In the genomic region with DNA sequence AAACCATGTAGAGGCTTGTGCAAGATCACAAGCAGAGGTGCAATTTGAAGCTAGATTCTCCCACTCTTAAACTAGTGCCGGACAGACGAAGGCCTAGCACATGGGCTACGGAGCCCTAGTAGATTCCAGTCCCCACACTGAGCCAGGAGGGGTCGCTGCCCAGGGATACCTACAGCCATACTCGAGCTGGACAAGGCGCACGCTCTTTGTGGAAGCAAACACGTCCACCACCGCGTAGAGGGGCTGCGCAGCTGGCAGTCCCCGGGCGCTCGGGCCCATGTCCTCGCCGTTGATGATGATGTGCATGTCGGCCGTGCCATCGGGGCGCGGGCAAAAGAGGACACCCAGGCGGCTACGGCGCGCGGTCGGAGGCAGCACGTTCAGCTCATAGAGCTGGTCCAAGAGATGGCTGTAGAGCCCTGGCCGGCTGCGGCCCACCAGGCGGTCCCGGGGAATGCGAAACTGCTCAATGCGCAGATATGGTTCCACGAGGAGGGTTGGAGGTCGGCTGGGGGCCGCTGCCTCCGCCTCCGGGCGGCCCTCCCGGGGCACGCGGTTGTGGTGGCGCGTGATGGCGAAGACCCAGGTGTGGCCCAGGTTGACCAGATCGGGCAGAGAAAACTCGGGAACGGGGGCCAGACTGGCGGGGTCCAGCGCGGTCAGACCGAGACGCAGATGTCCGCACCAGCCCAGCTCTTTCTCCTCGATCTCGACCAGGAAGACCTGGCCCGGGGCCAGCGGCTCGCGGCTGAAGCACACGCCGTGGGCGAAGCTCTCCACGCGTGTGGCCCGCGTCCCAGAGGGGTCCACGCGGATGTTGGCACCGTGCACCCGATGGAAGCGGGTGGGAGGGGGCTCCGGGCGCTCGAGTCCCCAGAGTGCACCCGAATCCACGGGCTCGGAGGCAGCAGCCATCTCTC, we compare ENCODE assay signal across 8 cellular contexts. TPM values are rescaled to one million over a fixed set of nuclear protein-coding genes. Genes with fewer than 3 reads are reported as not detected.
DNase-seq lines count a peak whose midpoint lies in the region; ATAC-seq and TF ChIP-seq lines count a peak whose summit lies in the region.

No MANE protein-coding gene starts in this region.

- intact Hi-C loops in tibial artery (cut with DNase I; ENCODE audit: low total_unique reads), result loop anchor here (5.0 kb wide), 1 partner anchor 42 kb away; a partner anchor contains a TSS

- peaks cover 47% of the 10 kb centered on the region for H3K4me1 Mint-ChIP-seq in activated naive CD4-positive, alpha-beta T cell treated with anti-CD3 and anti-CD28 coated beads, Interleukin-2, amount 50 U/mL, for 24 hours
- peaks cover 24% of the 10 kb centered on the region for H3K4me1 Mint-ChIP-seq in neural crest cell

- peak overlapping the region; percentile 93 for H3K4me3 Mint-ChIP-seq in activated naive CD4-positive, alpha-beta T cell treated with anti-CD3 and anti-CD28 coated beads, Interleukin-2, amount 50 U/mL, for 24 hours
- H3K4me3 Mint-ChIP-seq in neural crest cell, result peak overlapping the region; percentile 97

- peak; percentile 21 for ATAC-seq in HG03045 (IDR thresholded peaks at IDR 0.05; ENCODE audit: unreplicated experiment)
- ATAC-seq in gastroesophageal sphincter, result peak; percentile 66
- no peak for ATAC-seq in GM21786 (IDR thresholded peaks at IDR 0.05; ENCODE audit: unreplicated experiment)

- peaks cover 0 to 68% of the 10 kb centered on the region in 2 donors for H3K36me3 ChIP-seq in gastroesophageal sphincter
- peaks cover 0 to 60% (median 43%) of the 10 kb centered on the region in 3 donors for H3K36me3 ChIP-seq in tibial artery

- no peak for TF ChIP-seq EP300 in gastroesophageal sphincter (IDR thresholded peaks at IDR 0.05)

- H3K4me3 ChIP-seq in gastroesophageal sphincter (peak overlapping the region; percentile 64 to 92), tibial artery (peak overlapping the region; percentile 58 to 82)

- H3K9me3 Mint-ChIP-seq in activated naive CD4-positive, alpha-beta T cell treated with anti-CD3 and anti-CD28 coated beads, Interleukin-2, amount 50 U/mL, for 24 hours, result no peaks in the 10 kb centered on the region
- no peaks in the 10 kb centered on the region for H3K9me3 Mint-ChIP-seq in neural crest cell

- 0 to 20% methylated on average over 1 to 8 of the region's 79 CpGs for WGBS in gastroesophageal sphincter (ENCODE audit: low coverage in 1 of 2), 2 donors

- H3K27ac ChIP-seq in gastroesophageal sphincter, result peak overlapping the region; percentile 76 to 96 (median 91)
- H3K27ac ChIP-seq in tibial artery, result peak overlapping the region; percentile 79 to 89

- H3K9me3 ChIP-seq in gastroesophageal sphincter, result no peaks in the 10 kb centered on the region
- H3K9me3 ChIP-seq in tibial artery, result no peaks in the 10 kb centered on the region

- no peak for TF ChIP-seq POLR2A in gastroesophageal sphincter (IDR thresholded peaks at IDR 0.05)

- H3K27me3 ChIP-seq in gastroesophageal sphincter, result no peaks in the 10 kb centered on the region
- no peaks in the 10 kb centered on the region for H3K27me3 ChIP-seq in tibial artery

- TF ChIP-seq CTCF in gastroesophageal sphincter (IDR thresholded peaks at IDR 0.05) (peak in 3 of 4 experiments; percentile 59 to 79 (median 67)), neural crest cell (conservative IDR thresholded peaks at IDR 0.05) (peak; percentile 77), tibial artery (IDR thresholded peaks at IDR 0.05) (peak; percentile 63 to 75)

- peak; percentile 60 for DNase-seq in GM04504 (ENCODE audit: low read depth)
- peak; percentile 21 for DNase-seq in NOMO-1 treated with dmso at 0.1 percent for 144 hours (lab: John Stamatoyannopoulos, UW; ENCODE audit: unreplicated experiment)
- DNase-seq in neural crest cell (ENCODE audit: low read depth, low spot score), result peak; percentile 80
- peak; percentile 90 to 91 for DNase-seq in tibial artery

- peaks cover 3% of the 10 kb centered on the region for H3K36me3 Mint-ChIP-seq in activated naive CD4-positive, alpha-beta T cell treated with anti-CD3 and anti-CD28 coated beads, Interleukin-2, amount 50 U/mL, for 24 hours
- no peaks in the 10 kb centered on the region for H3K36me3 Mint-ChIP-seq in neural crest cell (ENCODE audit: low read depth)

- H3K4me1 ChIP-seq in gastroesophageal sphincter (peaks cover 0 to 53% (median 20%) of the 10 kb centered on the region in 3 donors), tibial artery (peaks cover 0 to 33% (median 24%) of the 10 kb centered on the region in 4 donors)

- peak overlapping the region; percentile 95 for H3K27ac Mint-ChIP-seq in activated naive CD4-positive, alpha-beta T cell treated with anti-CD3 and anti-CD28 coated beads, Interleukin-2, amount 50 U/mL, for 24 hours
- peak overlapping the region; percentile 84 for H3K27ac Mint-ChIP-seq in neural crest cell (ENCODE audit: unreplicated experiment)

- H3K27me3 Mint-ChIP-seq in activated naive CD4-positive, alpha-beta T cell treated with anti-CD3 and anti-CD28 coated beads, Interleukin-2, amount 50 U/mL, for 24 hours, result no peaks in the 10 kb centered on the region
- peaks cover 14% of the 10 kb centered on the region for H3K27me3 Mint-ChIP-seq in neural crest cell (ENCODE audit: low read depth)

RNA-seq across cellular contexts. Expression of a gene that starts 0.7 kb away (rescaled TPM):
- total RNA-seq in gastroesophageal sphincter (10 to 100 TPM in 3 of 4 donors, 1 to 10 TPM in 1; 2.2 to 26.4 (median 17.0) TPM), neural crest cell (3.3 and 3.5 TPM in 2 replicates)

RNA-seq across cellular contexts. Expression of a gene that starts 0.8 kb away (rescaled TPM):
- total RNA-seq in gastroesophageal sphincter (10 to 100 TPM; 36.4 to 73.0 (median 56.6) TPM), neural crest cell (49.7 and 55.3 TPM in 2 replicates)

RNA-seq across cellular contexts. Expression of a gene that starts 2.9 kb away (rescaled TPM):
- total RNA-seq in gastroesophageal sphincter, result 1 to 10 TPM in 3 of 4 donors, not detected in 1; 4.2 to 7.9 (median 5.1) TPM
- 0.41 and 2.2 TPM in 2 replicates for total RNA-seq in neural crest cell

RNA-seq across cellular contexts. Expression of a gene that starts 9.3 kb away (rescaled TPM):
- total RNA-seq in gastroesophageal sphincter (10 to 100 TPM in 1 of 4 donors, 1 to 10 TPM in 3; 6.6 to 11.9 (median 9.1) TPM), neural crest cell (16.6 and 17.0 TPM in 2 replicates)

RNA-seq across cellular contexts. Expression of a gene that starts 21.6 kb away (rescaled TPM):
- total RNA-seq in gastroesophageal sphincter (100 to 1,000 TPM in 3 of 4 donors, 10 to 100 TPM in 1; 45.6 to 456 (median 177) TPM), neural crest cell (56.6 and 61.0 TPM in 2 replicates)

Comparison
In these comparisons a context has a peak if more than half of its experiments do, and no peak if none do; other contexts are left out.
1. DNase-seq: peak in every context shown above with its lines; median percentile 90 in tibial artery; 80 in neural crest cell; 60 in GM04504; 21 in NOMO-1 treated with dmso at 0.1 percent for 144 hours.